Comparison of ENCODE assay signal across 20 cellular contexts in genomic region chr19:47253970-47254369, GRCh38. TPM values are rescaled to one million over a fixed set of nuclear protein-coding genes. Genes with fewer than 3 reads are reported as not detected.
DNase-seq lines count a peak whose midpoint lies in the region; ATAC-seq, FAIRE-seq and TF ChIP-seq lines count a peak whose summit lies in the region.
"Had no signal": no experiment of that assay in that cellular context is flagged by ENCODE, and none has a peak within 500 bp of the region (broad histone marks: within the 10 kb centered on the region; RNA-seq: fewer than 3 reads in every experiment).

No MANE protein-coding gene starts in this region.

- no peak overlapping the region for H3K4me3 ChIP-seq in AG04450 (ENCODE audit: low read depth, low read length)
- H3K4me3 ChIP-seq in CD8-positive, alpha-beta T cell (ENCODE audit: low read depth, low read length) = no peak overlapping the region
- no peak overlapping the region for H3K4me3 ChIP-seq in astrocyte (ENCODE audit: insufficient read depth, low read depth, low read length)
- H3K4me3 ChIP-seq in naive thymus-derived CD4-positive, alpha-beta T cell (ENCODE audit: low read length) = no peak overlapping the region
- H3K4me3 ChIP-seq in OCI-LY7 (ENCODE audit: low read depth, low read length, poor library complexity, severe bottlenecking) = no peak overlapping the region
- H3K4me3 ChIP-seq: gastroesophageal sphincter had no signal

- H4K20me1 ChIP-seq in astrocyte (ENCODE audit: insufficient read depth, low read length) = peaks cover under 1% of the 10 kb centered on the region
- H4K20me1 ChIP-seq in OCI-LY7 (ENCODE audit: insufficient read depth, low read length) = no peaks in the 10 kb centered on the region

- H3K27me3 ChIP-seq in AG04450 (ENCODE audit: control insufficient read depth, insufficient read depth, low read length) (no peaks in the 10 kb centered on the region), astrocyte (ENCODE audit: insufficient read depth, low read length) (no peaks in the 10 kb centered on the region)
- H3K27me3 ChIP-seq in CD8-positive, alpha-beta T cell (ENCODE audit: insufficient read depth, low read length) = no peaks in the 10 kb centered on the region
- no peaks in the 10 kb centered on the region for H3K27me3 ChIP-seq in naive thymus-derived CD4-positive, alpha-beta T cell (ENCODE audit: control insufficient read depth in 2 of 2, insufficient read depth in 2 of 2, low read length in 2 of 2)
- H3K27me3 ChIP-seq: gastroesophageal sphincter had no signal

- no peak for FAIRE-seq in astrocyte (lab: Jason Lieb, UNC)

- BruUV-seq in OCI-LY7 (replicated peaks; lab: Mats Ljungman, UMichigan) = no TSS peak

- intact Hi-C loops in CD8-positive, alpha-beta T cell (cut with DNase I, micrococcal nuclease) = loop anchor here (10.0 kb wide), 2 partner anchors 1141 to 1259 kb away; partner anchors contain the start of genes CCDC61 (in 1 of the 2), GRIN2D (in 1 of the 2) and KDELR1 (in 1 of the 2)
- intact Hi-C loops in naive thymus-derived CD4-positive, alpha-beta T cell (cut with micrococcal nuclease) = no loop called here
- intact Hi-C loops in OCI-LY7 (cut with micrococcal nuclease; ENCODE audit: unreplicated experiment) = no loop called here
- intact Hi-C loops in CD14-positive monocyte (cut with micrococcal nuclease) = no loop called here

- no peak overlapping the region for H2AFZ ChIP-seq in astrocyte (ENCODE audit: low read depth, low read length)
- H2AFZ ChIP-seq in OCI-LY7 (ENCODE audit: low read length) = no peak overlapping the region

- CTCF ChIA-PET in AG04450 (lab: Charles Lee) = interaction anchor here (1.0 to 2.3 kb wide), 4 partner anchors 9 to 128 kb away, joined by 3 to 14 read pairs (median 4); no protein-coding TSS in a partner anchor
- CTCF ChIA-PET in CD8-positive, alpha-beta T cell (lab: Charles Lee) = interaction anchor here (1.8 to 15.1 kb wide), 3 partner anchors 8 to 104 kb away, joined by 8 to 505 read pairs (median 56); no protein-coding TSS in a partner anchor
- CTCF ChIA-PET in naive thymus-derived CD4-positive, alpha-beta T cell (lab: Charles Lee) = no interaction called here
- CTCF ChIA-PET in OCI-LY7 (lab: Charles Lee; ENCODE audit: unreplicated experiment) = no interaction called here

- POLR2A ChIA-PET in AG04450 (lab: Yijun Ruan, JAX) = interaction anchor here (1.4 kb wide), 1 partner anchor 28 kb away, joined by 6 read pairs; no protein-coding TSS in a partner anchor
- POLR2A ChIA-PET in CD8-positive, alpha-beta T cell (lab: Charles Lee) = interaction anchor here (0.6 to 1.0 kb wide), 2 partner anchors 20 to 111 kb away, joined by 3 read pairs; no protein-coding TSS in a partner anchor
- POLR2A ChIA-PET in naive thymus-derived CD4-positive, alpha-beta T cell (lab: Charles Lee) = interaction anchor here (1.8 to 4.2 kb wide), 2 partner anchors 8 to 108 kb away, joined by 3 to 38 read pairs; no protein-coding TSS in a partner anchor
- POLR2A ChIA-PET in OCI-LY7 (lab: Charles Lee) = interaction anchor here (0.6 kb wide), 1 partner anchor 217 kb away, joined by 6 read pairs; no protein-coding TSS in a partner anchor

- H3K9me3 ChIP-seq in AG04450 (ENCODE audit: control insufficient read depth, insufficient read depth, low read length) = no peaks in the 10 kb centered on the region
- H3K9me3 ChIP-seq in CD8-positive, alpha-beta T cell (ENCODE audit: low read length) = no peaks in the 10 kb centered on the region
- no peaks in the 10 kb centered on the region for H3K9me3 ChIP-seq in astrocyte (ENCODE audit: insufficient read depth, low read depth, low read length)
- H3K9me3 ChIP-seq in naive thymus-derived CD4-positive, alpha-beta T cell (ENCODE audit: control insufficient read depth in 2 of 3, low read length in 3 of 3) = no peaks in the 10 kb centered on the region
- H3K9me3 ChIP-seq in OCI-LY7 (ENCODE audit: low read length) = no peaks in the 10 kb centered on the region
- H3K9me3 ChIP-seq: gastroesophageal sphincter had no signal

- H3K27ac Mint-ChIP-seq in CD8-positive, alpha-beta T cell = peak overlapping the region; percentile 11
- H3K27ac Mint-ChIP-seq in astrocyte (ENCODE audit: unreplicated experiment) (peak overlapping the region; percentile 85), CD14-positive monocyte (peak overlapping the region in 1 of 7 donors; percentile 81)
- H3K27ac Mint-ChIP-seq in naive thymus-derived CD4-positive, alpha-beta T cell = peak overlapping the region in 5 of 9 donors; percentile 1 to 79 (median 75)
- H3K27ac Mint-ChIP-seq: T-helper 2 cell treated with Interferon-gamma antibody and Interleukin-4, amounts not matched to agents 5 μg/mL and 100 μg/mL, for 36 hours; WTC11 had no signal

- peaks cover 22% of the 10 kb centered on the region for H3K4me1 Mint-ChIP-seq in CD8-positive, alpha-beta T cell (ENCODE audit: low read depth)
- H3K4me1 Mint-ChIP-seq in astrocyte (ENCODE audit: low read depth, unreplicated experiment) (peaks cover 13% of the 10 kb centered on the region), CD14-positive monocyte (peaks cover 18% of the 10 kb centered on the region)
- peaks cover 19 to 28% (median 24%) of the 10 kb centered on the region in 7 donors for H3K4me1 Mint-ChIP-seq in naive thymus-derived CD4-positive, alpha-beta T cell

- H3K9me2 ChIP-seq in OCI-LY7 (ENCODE audit: insufficient read depth, low read length) = no peaks in the 10 kb centered on the region

- TF ChIP-seq CTCF in AG04450 (IDR thresholded peaks at IDR 0.05; ENCODE audit: low read depth, low read length) = no peak
- no peak for TF ChIP-seq CTCF in CD8-positive, alpha-beta T cell (IDR thresholded peaks at IDR 0.05)
- no peak for TF ChIP-seq CTCF in astrocyte (IDR thresholded peaks at IDR 0.05; ENCODE audit: insufficient read depth, low read depth, low read length)
- no peak for TF ChIP-seq CTCF in OCI-LY7 (conservative IDR thresholded peaks at IDR 0.05; ENCODE audit: low read length)
- TF ChIP-seq CTCF in CD14-positive monocyte (IDR thresholded peaks at IDR 0.05) = no peak

- no peaks in the 10 kb centered on the region for H3K9me3 Mint-ChIP-seq in CD8-positive, alpha-beta T cell
- H3K9me3 Mint-ChIP-seq in astrocyte (ENCODE audit: unreplicated experiment) (no peaks in the 10 kb centered on the region), CD14-positive monocyte (peaks cover 0 to 4% (median 0%) of the 10 kb centered on the region in 7 donors)
- H3K9me3 Mint-ChIP-seq in naive thymus-derived CD4-positive, alpha-beta T cell = no peaks in the 10 kb centered on the region
- H3K9me3 Mint-ChIP-seq: T-helper 2 cell treated with Interferon-gamma antibody and Interleukin-4, amounts not matched to agents 5 μg/mL and 100 μg/mL, for 36 hours; WTC11 had no signal

- no peak for ATAC-seq in CD8-positive, alpha-beta T cell
- no peak for ATAC-seq in naive thymus-derived CD4-positive, alpha-beta T cell
- ATAC-seq: esophagus mucosa, gastroesophageal sphincter, left colon, WTC11 had no signal

- peaks cover 18% of the 10 kb centered on the region for H3K36me3 Mint-ChIP-seq in CD8-positive, alpha-beta T cell
- H3K36me3 Mint-ChIP-seq in astrocyte (ENCODE audit: low read depth, unreplicated experiment) (peaks cover 6% of the 10 kb centered on the region), CD14-positive monocyte (peaks cover 11 to 12% of the 10 kb centered on the region in 2 donors)
- peaks cover 0 to 11% (median 10%) of the 10 kb centered on the region in 5 donors for H3K36me3 Mint-ChIP-seq in naive thymus-derived CD4-positive, alpha-beta T cell

- H3K27me3 Mint-ChIP-seq in CD8-positive, alpha-beta T cell (ENCODE audit: low read depth) = no peaks in the 10 kb centered on the region
- no peaks in the 10 kb centered on the region for H3K27me3 Mint-ChIP-seq in astrocyte (ENCODE audit: low read depth, unreplicated experiment)
- H3K27me3 Mint-ChIP-seq in naive thymus-derived CD4-positive, alpha-beta T cell = peaks cover 0 to 2% (median 0%) of the 10 kb centered on the region in 5 donors
- peaks cover 2 to 15% (median 12%) of the 10 kb centered on the region in 3 donors for H3K27me3 Mint-ChIP-seq in CD14-positive monocyte (ENCODE audit: low read depth in 3 of 3)

- H3K27ac ChIP-seq in AG04450 (ENCODE audit: low read depth, low read length) (peak overlapping the region; percentile 91), astrocyte (ENCODE audit: low read depth, low read length) (peak overlapping the region; percentile 58), OCI-LY7 (ENCODE audit: low read depth, low read length, poor library complexity, severe bottlenecking) (no peak overlapping the region)
- no peak overlapping the region for H3K27ac ChIP-seq in CD8-positive, alpha-beta T cell (ENCODE audit: low read depth, low read length)
- no peak overlapping the region for H3K27ac ChIP-seq in naive thymus-derived CD4-positive, alpha-beta T cell (ENCODE audit: low read depth, low read length)

- H3K4me2 ChIP-seq in astrocyte (ENCODE audit: low read length) = peak overlapping the region; percentile 62
- H3K4me2 ChIP-seq in OCI-LY7 (ENCODE audit: low read length) = no peak overlapping the region

- H3K4me3 Mint-ChIP-seq in CD8-positive, alpha-beta T cell = no peak overlapping the region
- H3K4me3 Mint-ChIP-seq in astrocyte (ENCODE audit: unreplicated experiment) = no peak overlapping the region
- H3K4me3 Mint-ChIP-seq in naive thymus-derived CD4-positive, alpha-beta T cell = no peak overlapping the region
- no peak overlapping the region for H3K4me3 Mint-ChIP-seq in CD14-positive monocyte
- H3K4me3 Mint-ChIP-seq: T-helper 2 cell treated with Interferon-gamma antibody and Interleukin-4, amounts not matched to agents 5 μg/mL and 100 μg/mL, for 36 hours; WTC11 had no signal

- peak overlapping the region; percentile 9 for H3K9ac ChIP-seq in astrocyte (ENCODE audit: low read length)

- peaks cover 17% of the 10 kb centered on the region for H3K79me2 ChIP-seq in astrocyte (ENCODE audit: insufficient read depth, low read length)
- H3K79me2 ChIP-seq in OCI-LY7 (ENCODE audit: insufficient read depth, low read depth, low read length) = peaks cover 11% of the 10 kb centered on the region; the same call in 1 of the 2 replicates

- peaks cover 23% of the 10 kb centered on the region for H3K4me1 ChIP-seq in CD8-positive, alpha-beta T cell (ENCODE audit: insufficient read depth, low read length)
- H3K4me1 ChIP-seq in astrocyte (ENCODE audit: insufficient read depth, low read length) (peaks cover 24% of the 10 kb centered on the region), OCI-LY7 (ENCODE audit: insufficient read depth, low read length, poor library complexity, severe bottlenecking) (peaks cover 23% of the 10 kb centered on the region)
- peaks cover 15 to 17% of the 10 kb centered on the region in 2 donors for H3K4me1 ChIP-seq in naive thymus-derived CD4-positive, alpha-beta T cell (ENCODE audit: control insufficient read depth in 2 of 2, insufficient read depth in 2 of 2, low read length in 2 of 2)

- peaks cover 9% of the 10 kb centered on the region for H3K36me3 ChIP-seq in CD8-positive, alpha-beta T cell (ENCODE audit: insufficient read depth, low read length)
- H3K36me3 ChIP-seq in astrocyte (ENCODE audit: insufficient read depth, low read length) = no peaks in the 10 kb centered on the region
- H3K36me3 ChIP-seq in naive thymus-derived CD4-positive, alpha-beta T cell (ENCODE audit: control insufficient read depth in 2 of 3, insufficient read depth in 3 of 3, low read length in 3 of 3) = peaks cover 0 to 10% (median 6%) of the 10 kb centered on the region in 3 experiments
- peaks cover 6% of the 10 kb centered on the region; the same call in 1 of the 2 replicates for H3K36me3 ChIP-seq in OCI-LY7 (ENCODE audit: insufficient read depth, low read length)

- DNase-seq in AG04450 (ENCODE audit: low read depth, low spot score) (no peak), astrocyte (ENCODE audit: low read depth) (no peak), OCI-LY7 (ENCODE audit: low spot score) (no peak), AG08395 (ENCODE audit: low spot score) (no peak), CD14-positive monocyte (ENCODE audit: low spot score) (no peak), kidney glomerular epithelial cell (lab: John Stamatoyannopoulos, UW) (no peak)
- DNase-seq in CD8-positive, alpha-beta T cell = no peak
- peak in 1 of 9 donors; percentile 26 for DNase-seq in naive thymus-derived CD4-positive, alpha-beta T cell
- DNase-seq: activated CD4-positive, alpha-beta T cell treated with anti-CD3 and anti-CD28 coated beads, Interleukin-2, amount 50 U/mL, for 4 hours; activated gamma-delta T cell treated with Interleukin-2 at 50 U/mL for 16 hours; activated T-cell treated with anti-CD3 and anti-CD28 coated beads for 4 hours; effector CD8-positive, alpha-beta T cell; left colon; NCI-H187; NCI-H2227 treated with DMSO at 0.1 percent for 48 hours; NCI-H748 treated with DMSO at 0.1 percent for 48 hours had no signal

RNA-seq across cellular contexts. Expression of gene CCDC9, which starts 2.4 kb away (rescaled TPM):
- polyA plus RNA-seq in AG04450 (2011; rRNA removed) (5.0 and 6.6 TPM in 2 replicates), CD14-positive monocyte (1 to 10 TPM; 6.3 to 7.6 TPM)
- polyA minus RNA-seq in AG04450 (2011; rRNA and poly(A)+ RNA removed) = 4.7 and 9.3 TPM in 2 replicates
- 10 to 100 TPM; 53.7 to 59.0 TPM for total RNA-seq in CD8-positive, alpha-beta T cell
- total RNA-seq in astrocyte (44.6 and 45.5 TPM in 2 replicates), OCI-LY7 (2022) (19.3 and 19.7 TPM in 2 replicates)
- total RNA-seq in naive thymus-derived CD4-positive, alpha-beta T cell = 10 to 100 TPM; 41.9 to 80.0 (median 51.4) TPM
- 10 to 100 TPM in 1 of 2 donors, 1 to 10 TPM in 1; 8.5 to 13.0 TPM for polyA plus RNA-seq in naive thymus-derived CD4-positive, alpha-beta T cell
- total RNA-seq in OCI-LY7 (2014; rRNA removed; shearing (Covaris generic)) = 6.5 and 7.9 TPM in 2 replicates

RNA-seq across cellular contexts. Expression of gene INAFM1, which starts 20.7 kb away (rescaled TPM):
- polyA plus RNA-seq in AG04450 (2011; rRNA removed) = 2.4 and 5.0 TPM in 2 replicates
- 1.0 and 1.3 TPM in 2 replicates for polyA minus RNA-seq in AG04450 (2011; rRNA and poly(A)+ RNA removed)
- total RNA-seq in CD8-positive, alpha-beta T cell = 10 to 100 TPM; 12.4 to 14.7 TPM
- total RNA-seq in astrocyte = 23.6 and 25.7 TPM in 2 replicates
- 10 to 100 TPM; 11.6 to 21.7 (median 16.7) TPM for total RNA-seq in naive thymus-derived CD4-positive, alpha-beta T cell
- polyA plus RNA-seq in naive thymus-derived CD4-positive, alpha-beta T cell = 1 to 10 TPM; 2.3 to 3.0 TPM
- 4.6 and 5.0 TPM in 2 replicates for total RNA-seq in OCI-LY7 (2014; rRNA removed; shearing (Covaris generic))
- total RNA-seq in OCI-LY7 (2022) = 7.6 and 10.3 TPM in 2 replicates
- polyA plus RNA-seq in CD14-positive monocyte = 1 to 10 TPM; 6.5 to 7.3 TPM

RNA-seq across cellular contexts. Expression of gene BBC3, which starts 23.0 kb away (rescaled TPM):
- 3.6 and 4.4 TPM in 2 replicates for polyA plus RNA-seq in AG04450 (2011; rRNA removed)
- polyA minus RNA-seq in AG04450 (2011; rRNA and poly(A)+ RNA removed) = 3.6 and 4.5 TPM in 2 replicates
- 10 to 100 TPM; 29.3 to 30.2 TPM for total RNA-seq in CD8-positive, alpha-beta T cell
- 43.5 and 54.6 TPM in 2 replicates for total RNA-seq in astrocyte
- total RNA-seq in naive thymus-derived CD4-positive, alpha-beta T cell = 10 to 100 TPM; 13.7 to 42.0 (median 22.5) TPM
- 10 to 100 TPM in 1 of 2 donors, 1 to 10 TPM in 1; 8.5 to 13.8 TPM for polyA plus RNA-seq in naive thymus-derived CD4-positive, alpha-beta T cell
- 6.9 and 8.9 TPM in 2 replicates for total RNA-seq in OCI-LY7 (2014; rRNA removed; shearing (Covaris generic))
- total RNA-seq in OCI-LY7 (2022) = 10.5 and 13.2 TPM in 2 replicates
- 1 to 10 TPM; 2.5 to 4.8 TPM for polyA plus RNA-seq in CD14-positive monocyte

RNA-seq across cellular contexts. Expression of gene C5AR1, which starts 55.7 kb away (rescaled TPM):
- 0.50 and 0.53 TPM in 2 replicates for polyA plus RNA-seq in AG04450 (2011; rRNA removed)
- polyA minus RNA-seq in AG04450 (2011; rRNA and poly(A)+ RNA removed) = 0.41 and 0.70 TPM in 2 replicates
- total RNA-seq in CD8-positive, alpha-beta T cell = 1 to 10 TPM; 1.4 to 2.9 TPM
- total RNA-seq in astrocyte = 4.6 and 5.2 TPM in 2 replicates
- total RNA-seq in naive thymus-derived CD4-positive, alpha-beta T cell = 100 to 1,000 TPM in 1 of 5 experiments, 10 to 100 TPM in 1, 1 to 10 TPM in 3; 3.7 to 205 (median 7.0) TPM
- under 1 TPM in 1 of 2 donors, not detected in 1; 0.14 TPM for polyA plus RNA-seq in naive thymus-derived CD4-positive, alpha-beta T cell
- not detected in 2 replicates for total RNA-seq in OCI-LY7 (2014; rRNA removed; shearing (Covaris generic))
- total RNA-seq in OCI-LY7 (2022) = 1.1 TPM in 1 of 2 replicates, not detected in the other
- polyA plus RNA-seq in CD14-positive monocyte = 100 to 1,000 TPM; 143 to 320 TPM

Comparison
In these comparisons a context has a peak if more than half of its experiments do, and no peak if none do; other contexts are left out.
1. H3K27ac ChIP-seq: peak in AG04450 (single experiment) and astrocyte (single experiment); none in CD8-positive, alpha-beta T cell (single experiment), naive thymus-derived CD4-positive, alpha-beta T cell (single experiment) and OCI-LY7 (single experiment).
2. CTCF ChIA-PET loops: an anchor here in AG04450 (1.0 to 2.3 kb wide) and CD8-positive, alpha-beta T cell (1.8 to 15.1 kb wide); none called in naive thymus-derived CD4-positive, alpha-beta T cell and OCI-LY7.
3. intact Hi-C loops: an anchor here in CD8-positive, alpha-beta T cell (10.0 kb wide); none called in naive thymus-derived CD4-positive, alpha-beta T cell, OCI-LY7 and CD14-positive monocyte.